ENCODE assay signal across 14 cellular contexts in the genomic region with DNA sequence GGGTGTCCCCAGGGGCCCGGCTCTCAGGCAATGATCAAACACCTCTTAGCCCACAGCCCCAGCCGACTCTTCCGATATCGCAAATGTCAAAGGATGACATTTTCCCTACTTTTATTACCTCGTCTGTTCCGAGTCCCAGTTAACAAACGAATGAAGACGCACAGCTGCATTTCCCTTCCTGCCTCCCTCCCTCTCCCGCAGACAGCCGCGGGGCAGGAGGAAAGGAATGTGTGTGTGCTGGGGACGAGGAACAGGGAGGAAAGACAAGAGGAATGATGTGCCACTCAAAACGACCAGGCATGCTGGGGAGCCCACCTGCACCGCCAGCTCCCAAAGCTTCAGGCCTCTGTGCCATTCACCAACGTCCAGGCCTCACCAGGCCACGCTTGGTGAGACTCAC.
A peak's percentile ranks its signal among the peaks of the same experiment; 100 is the strongest.
DNase-seq lines count a peak whose midpoint lies in the region; ATAC-seq and TF ChIP-seq lines count a peak whose summit lies in the region.
"Had no signal": no experiment of that assay in that cellular context is flagged by ENCODE, and none has a peak within 500 bp of the region (broad histone marks: within the 10 kb centered on the region; RNA-seq: fewer than 3 reads in every experiment).

No MANE protein-coding gene starts in this region.

- H4K5ac ChIP-seq in H9 (ENCODE audit: insufficient read length, low read depth, low read length) = no peak overlapping the region

- H2BK120ac ChIP-seq in H9 (ENCODE audit: low read depth, low read length, poor library complexity, severe bottlenecking) (no peak overlapping the region), mesenchymal stem cell (ENCODE audit: low read depth, low read length) (no peak overlapping the region)

- DNase-seq in H9 (no peak), mesenchymal stem cell (peak; percentile 51), type B pancreatic cell (ENCODE audit: extremely low spot score, unreplicated experiment) (no peak), HPDE6-E6E7 (ENCODE audit: extremely low spot score) (no peak), NCI-H345 treated with DMSO at 0.1 percent for 48 hours (lab: John Stamatoyannopoulos, UW; ENCODE audit: unreplicated experiment) (no peak)
- no peak for DNase-seq in activated naive CD8-positive, alpha-beta T cell treated with anti-CD3 and anti-CD28 coated beads, Interleukin-2, amount 50 U/mL, for 24 hours
- DNase-seq: activated CD4-positive, alpha-beta memory T cell treated with anti-CD3 and anti-CD28 coated beads for 36 hours; activated T-cell treated with anti-CD3 and anti-CD28 coated beads, Interleukin-2, amount 50 U/mL, for 24 hours; effector memory CD8-positive, alpha-beta T cell; natural killer cell; NCI-H82; stimulated activated CD4-positive, alpha-beta T cell treated with anti-CD3 and anti-CD28 coated beads, Interleukin-1b, Interleukin-23, amount 100 ng/mL, for 48 hours had no signal

- H2BK12ac ChIP-seq in H9 (ENCODE audit: insufficient read length, low read depth, low read length) (no peak overlapping the region), mesenchymal stem cell (ENCODE audit: low read length in 2 of 2) (peak overlapping the region in 1 of 2 experiments; percentile 66)

- no peak overlapping the region for H3T11ph ChIP-seq in H9 (ENCODE audit: low read length)

- H3K27me3 ChIP-seq in H9 (ENCODE audit: insufficient read depth, low read length) (no peaks in the 10 kb centered on the region), mesenchymal stem cell (ENCODE audit: control insufficient read depth in 1 of 2, insufficient read depth in 1 of 2, low read length in 2 of 2) (no peaks in the 10 kb centered on the region)

- H3K9me3 Mint-ChIP-seq in H9 = peaks cover 15 to 18% of the 10 kb centered on the region in 2 experiments
- peaks cover 11% of the 10 kb centered on the region for H3K9me3 Mint-ChIP-seq in dendritic cell treated with granulocyte-macrophage colony-stimulating factor and Interleukin-4, amounts not matched to agents 40 ng/mL and 50 ng/mL, for 4 days
- no peaks in the 10 kb centered on the region for H3K9me3 Mint-ChIP-seq in type B pancreatic cell
- peaks cover 8% of the 10 kb centered on the region for H3K9me3 Mint-ChIP-seq in activated naive CD8-positive, alpha-beta T cell treated with anti-CD3 and anti-CD28 coated beads, Interleukin-2, amount 50 U/mL, for 24 hours

- H4K20me1 ChIP-seq in H9 (ENCODE audit: control insufficient read depth, insufficient read depth, insufficient read length) = no peaks in the 10 kb centered on the region

- no peak overlapping the region for H3K4ac ChIP-seq in H9 (ENCODE audit: low read depth, low read length)
- no peak overlapping the region for H3K4ac ChIP-seq in mesenchymal stem cell (ENCODE audit: low read depth in 1 of 2, low read length in 2 of 2)

- no peak for TF ChIP-seq CTCF in H9 (conservative IDR thresholded peaks at IDR 0.05)
- TF ChIP-seq CTCF in type B pancreatic cell (conservative IDR thresholded peaks at IDR 0.05) = no peak

- H3K27me3 Mint-ChIP-seq in H9 (ENCODE audit: low read depth) (peaks cover 1% of the 10 kb centered on the region; the same call in 1 of the 2 replicates), type B pancreatic cell (no peaks in the 10 kb centered on the region)
- no peaks in the 10 kb centered on the region for H3K27me3 Mint-ChIP-seq in dendritic cell treated with granulocyte-macrophage colony-stimulating factor and Interleukin-4, amounts not matched to agents 40 ng/mL and 50 ng/mL, for 4 days
- peaks cover 2% of the 10 kb centered on the region for H3K27me3 Mint-ChIP-seq in activated naive CD8-positive, alpha-beta T cell treated with anti-CD3 and anti-CD28 coated beads, Interleukin-2, amount 50 U/mL, for 24 hours
- H3K27me3 Mint-ChIP-seq: activated CD4-positive, alpha-beta memory T cell treated with anti-CD3 and anti-CD28 coated beads for 36 hours; activated naive CD8-positive, alpha-beta T cell; effector memory CD8-positive, alpha-beta T cell had no signal

- H3K9me3 ChIP-seq in H9 (ENCODE audit: control insufficient read depth, low read depth, low read length) = peaks cover 12% of the 10 kb centered on the region
- H3K9me3 ChIP-seq in mesenchymal stem cell (ENCODE audit: control insufficient read depth, low read length) = peaks cover 12% of the 10 kb centered on the region

- no peak overlapping the region for H4K91ac ChIP-seq in H9 (ENCODE audit: insufficient read length, low read depth, low read length)
- peak overlapping the region; percentile 56 for H4K91ac ChIP-seq in mesenchymal stem cell (ENCODE audit: low read length)

- H3K18ac ChIP-seq in H9 (ENCODE audit: insufficient read length, low read depth, low read length) (no peak overlapping the region), mesenchymal stem cell (ENCODE audit: low read depth in 1 of 2, low read length in 2 of 2) (peak overlapping the region in 1 of 2 experiments; percentile 67)

- no peak overlapping the region for H2BK5ac ChIP-seq in H9 (ENCODE audit: insufficient read length, low read length)
- H2BK5ac ChIP-seq in mesenchymal stem cell (ENCODE audit: low read depth, low read length, poor library complexity, severe bottlenecking) = no peak overlapping the region

- H2AK5ac ChIP-seq in H9 (ENCODE audit: insufficient read length, low read length) (no peak overlapping the region), mesenchymal stem cell (ENCODE audit: low read length, severe bottlenecking) (peak overlapping the region; percentile 23)

- intact Hi-C loops in dendritic cell treated with granulocyte-macrophage colony-stimulating factor and Interleukin-4, amounts not matched to agents 40 ng/mL and 50 ng/mL, for 4 days (cut with micrococcal nuclease) = no loop called here

- H3K36me3 Mint-ChIP-seq in H9 (ENCODE audit: insufficient read depth in 1 of 3, low read depth in 3 of 3) = peaks cover 20 to 36% (median 29%) of the 10 kb centered on the region in 3 experiments
- peaks cover 27% of the 10 kb centered on the region for H3K36me3 Mint-ChIP-seq in dendritic cell treated with granulocyte-macrophage colony-stimulating factor and Interleukin-4, amounts not matched to agents 40 ng/mL and 50 ng/mL, for 4 days (ENCODE audit: low read depth)
- H3K36me3 Mint-ChIP-seq in type B pancreatic cell = peaks cover 10% of the 10 kb centered on the region
- H3K36me3 Mint-ChIP-seq in activated naive CD8-positive, alpha-beta T cell treated with anti-CD3 and anti-CD28 coated beads, Interleukin-2, amount 50 U/mL, for 24 hours (ENCODE audit: low read depth) = no peaks in the 10 kb centered on the region
- H3K36me3 Mint-ChIP-seq: activated CD4-positive, alpha-beta memory T cell treated with anti-CD3 and anti-CD28 coated beads for 36 hours; natural killer cell had no signal

- H3K79me1 ChIP-seq in H9 (ENCODE audit: insufficient read depth, low read depth, low read length, poor library complexity, severe bottlenecking) (no peaks in the 10 kb centered on the region), mesenchymal stem cell (replicated peaks; ENCODE audit: low read length, poor library complexity, severe bottlenecking) (peaks cover 51% of the 10 kb centered on the region)

- H2BK15ac ChIP-seq in H9 (ENCODE audit: low read depth, low read length) = no peak overlapping the region
- no peak overlapping the region for H2BK15ac ChIP-seq in mesenchymal stem cell (ENCODE audit: low read depth, poor library complexity, severe bottlenecking)

- H3K14ac ChIP-seq in H9 (ENCODE audit: insufficient read depth, low read length) (no peak overlapping the region), mesenchymal stem cell (ENCODE audit: low read length in 2 of 2) (peak overlapping the region in 1 of 2 experiments; percentile 85)

- ATAC-seq in activated naive CD8-positive, alpha-beta T cell treated with anti-CD3 and anti-CD28 coated beads, Interleukin-2, amount 50 U/mL, for 24 hours = no peak
- ATAC-seq: effector memory CD8-positive, alpha-beta T cell; natural killer cell had no signal

- no peak overlapping the region for H3K4me2 ChIP-seq in H9 (ENCODE audit: insufficient read depth, insufficient read length, low read length)
- H3K4me2 ChIP-seq in mesenchymal stem cell (ENCODE audit: low read length, poor library complexity, severe bottlenecking) = peak overlapping the region; percentile 6

- no peak overlapping the region for H2BK20ac ChIP-seq in H9 (ENCODE audit: low read depth, low read length, poor library complexity, severe bottlenecking)

- no peak overlapping the region for H3K4me3 Mint-ChIP-seq in H9
- no peak overlapping the region for H3K4me3 Mint-ChIP-seq in dendritic cell treated with granulocyte-macrophage colony-stimulating factor and Interleukin-4, amounts not matched to agents 40 ng/mL and 50 ng/mL, for 4 days
- peak overlapping the region; percentile 55 for H3K4me3 Mint-ChIP-seq in type B pancreatic cell
- H3K4me3 Mint-ChIP-seq in activated naive CD8-positive, alpha-beta T cell treated with anti-CD3 and anti-CD28 coated beads, Interleukin-2, amount 50 U/mL, for 24 hours = no peak overlapping the region
- H3K4me3 Mint-ChIP-seq: activated CD4-positive, alpha-beta memory T cell treated with anti-CD3 and anti-CD28 coated beads for 36 hours; activated naive CD8-positive, alpha-beta T cell; activated T-cell treated with anti-CD3 and anti-CD28 coated beads, Interleukin-2, amount 50 U/mL, for 24 hours; effector memory CD8-positive, alpha-beta T cell; natural killer cell had no signal

- no peak overlapping the region for H3K9ac ChIP-seq in H9 (ENCODE audit: extremely low read depth, insufficient read length, low read length)
- H3K9ac ChIP-seq in mesenchymal stem cell (ENCODE audit: low read length) = no peak overlapping the region

- WGBS in H9 (ENCODE audit: extremely low coverage, insufficient read length, low lambda C conversion rate) = no CpG with 5 or more reads among the region's 16 CpGs
- 37% methylated on average over 12 of the region's 16 CpGs for WGBS in mesenchymal stem cell

- no peaks in the 10 kb centered on the region; the same call in 1 of the 2 replicates for H3K79me2 ChIP-seq in H9 (ENCODE audit: insufficient read depth, low read length)

- H3K27ac Mint-ChIP-seq in H9 = peak overlapping the region in 2 of 3 experiments; percentile 70 to 76; a peak in 2 of 7 replicates
- peak overlapping the region; percentile 94 for H3K27ac Mint-ChIP-seq in dendritic cell treated with granulocyte-macrophage colony-stimulating factor and Interleukin-4, amounts not matched to agents 40 ng/mL and 50 ng/mL, for 4 days
- peak overlapping the region; percentile 89 for H3K27ac Mint-ChIP-seq in type B pancreatic cell
- no peak overlapping the region for H3K27ac Mint-ChIP-seq in activated naive CD8-positive, alpha-beta T cell treated with anti-CD3 and anti-CD28 coated beads, Interleukin-2, amount 50 U/mL, for 24 hours
- H3K27ac Mint-ChIP-seq: activated CD4-positive, alpha-beta memory T cell treated with anti-CD3 and anti-CD28 coated beads for 36 hours; activated naive CD8-positive, alpha-beta T cell; activated T-cell treated with anti-CD3 and anti-CD28 coated beads, Interleukin-2, amount 50 U/mL, for 24 hours; effector memory CD8-positive, alpha-beta T cell; natural killer cell had no signal

- no peak overlapping the region for H3K27ac ChIP-seq in H9 (ENCODE audit: insufficient read length, low read depth, low read length)
- H3K27ac ChIP-seq in mesenchymal stem cell (ENCODE audit: low read length, poor library complexity, severe bottlenecking) = peak overlapping the region; percentile 12

- H3K4me1 Mint-ChIP-seq in H9 (peaks cover 19 to 29% of the 10 kb centered on the region in 2 experiments), type B pancreatic cell (ENCODE audit: unreplicated experiment) (peaks cover 24% of the 10 kb centered on the region)
- peaks cover 33% of the 10 kb centered on the region for H3K4me1 Mint-ChIP-seq in dendritic cell treated with granulocyte-macrophage colony-stimulating factor and Interleukin-4, amounts not matched to agents 40 ng/mL and 50 ng/mL, for 4 days (ENCODE audit: low read depth)
- no peaks in the 10 kb centered on the region for H3K4me1 Mint-ChIP-seq in activated naive CD8-positive, alpha-beta T cell treated with anti-CD3 and anti-CD28 coated beads, Interleukin-2, amount 50 U/mL, for 24 hours
- H3K4me1 Mint-ChIP-seq: natural killer cell had no signal

- no peak overlapping the region for H3K23ac ChIP-seq in H9 (ENCODE audit: insufficient read length, low read depth, low read length)
- no peak overlapping the region for H3K23ac ChIP-seq in mesenchymal stem cell (ENCODE audit: low read length in 2 of 2)

- peaks cover 6 to 69% of the 10 kb centered on the region in 2 experiments for H3K36me3 ChIP-seq in mesenchymal stem cell (ENCODE audit: control insufficient read depth in 1 of 2, insufficient read depth in 2 of 2, low read depth in 1 of 2, low read length in 2 of 2)

- H3K23me2 ChIP-seq in H9 (ENCODE audit: insufficient read length, low read depth, low read length, poor library complexity, severe bottlenecking) = no peaks in the 10 kb centered on the region

- no peak overlapping the region for H3K56ac ChIP-seq in H9 (ENCODE audit: insufficient read length, low read depth, low read length)

- no peak overlapping the region for H3K4me3 ChIP-seq in mesenchymal stem cell (ENCODE audit: insufficient read depth in 1 of 2, low read depth in 1 of 2, low read length in 2 of 2)

- H4K8ac ChIP-seq in H9 (replicated peaks; ENCODE audit: insufficient read length, low read depth, low read length) (no peak overlapping the region), mesenchymal stem cell (ENCODE audit: low read length) (peak overlapping the region; percentile 59)

- no peaks in the 10 kb centered on the region for H3K4me1 ChIP-seq in H9 (ENCODE audit: insufficient read depth, low read length)
- H3K4me1 ChIP-seq in mesenchymal stem cell (ENCODE audit: control insufficient read depth, insufficient read depth, low read depth, low read length) = peaks cover 27% of the 10 kb centered on the region

- no peak overlapping the region for H2AFZ ChIP-seq in H9 (ENCODE audit: low read length)
- no peak overlapping the region for H2AFZ ChIP-seq in mesenchymal stem cell (ENCODE audit: low read depth, low read length)
